In the genomic region with DNA sequence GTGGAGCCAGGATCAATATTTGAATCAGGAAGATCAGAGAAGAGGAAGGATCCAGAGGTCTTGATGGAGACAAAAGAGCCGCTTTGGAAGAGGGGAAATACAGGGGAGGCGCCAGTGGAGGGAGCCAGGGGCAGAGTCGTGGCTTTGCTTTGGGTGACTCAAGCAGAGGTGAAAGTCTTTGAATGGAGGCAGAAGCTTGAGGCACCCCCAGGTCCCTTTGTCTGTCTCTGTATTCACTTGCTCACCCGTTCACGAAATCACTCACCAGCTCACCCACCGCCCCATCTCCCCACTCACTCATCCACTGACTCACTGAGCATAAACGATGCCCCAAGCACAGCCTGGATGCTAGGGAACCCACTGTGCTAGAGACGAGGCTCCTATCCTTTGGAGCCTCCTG, we compare ENCODE assay signal across 10 cellular contexts.
DNase-seq lines count a peak whose midpoint lies in the region; ATAC-seq and TF ChIP-seq lines count a peak whose summit lies in the region.
"Had no signal": no experiment of that assay in that cellular context is flagged by ENCODE, and none has a peak within 500 bp of the region (broad histone marks: within the 10 kb centered on the region; RNA-seq: fewer than 3 reads in every experiment).

No MANE protein-coding gene starts in this region.

- H3K9me2 ChIP-seq in Loucy (replicated peaks; ENCODE audit: low read depth, low read length) (no peaks in the 10 kb centered on the region), MM.1S (replicated peaks; ENCODE audit: insufficient read depth, low read length) (no peaks in the 10 kb centered on the region)

- no peaks in the 10 kb centered on the region for H3K79me2 ChIP-seq in Loucy (ENCODE audit: insufficient read depth, low read length)
- H3K79me2 ChIP-seq in MM.1S (ENCODE audit: low read length), result no peaks in the 10 kb centered on the region

- DNase-seq in Panc1 (ENCODE audit: low read depth, low spot score) (no peak), MM.1S (no peak), SKM-1 treated with dmso at 0.1 percent for 144 hours (lab: John Stamatoyannopoulos, UW; ENCODE audit: unreplicated experiment) (no peak), islet precursor cell (no peak)
- DNase-seq in activated naive CD4-positive, alpha-beta T cell treated with anti-CD3 and anti-CD28 coated beads, Interleukin-2, amount 50 U/mL, for 16 hours, result peak; percentile 56
- peak; percentile 67 to 70 for DNase-seq in stimulated activated CD4-positive, alpha-beta T cell treated with anti-CD3 and anti-CD28 coated beads, Interleukin-2, amount 100 ng/mL, for 24 hours
- DNase-seq: cortex of kidney had no signal

- H3K4me3 ChIP-seq in Loucy (ENCODE audit: low read length, poor library complexity, severe bottlenecking) (no peak overlapping the region), Panc1 (ENCODE audit: low read depth in 2 of 2, low read length in 2 of 2) (no peak overlapping the region), MM.1S (ENCODE audit: low read length) (no peak overlapping the region)
- H3K4me3 ChIP-seq: thoracic aorta had no signal

- BruUV-seq in Panc1 (replicated peaks; lab: Mats Ljungman, UMichigan), result no TSS peak

- H3K36me3 ChIP-seq in Loucy (ENCODE audit: insufficient read depth, low read length), result no peaks in the 10 kb centered on the region
- H3K36me3 ChIP-seq in Panc1 (ENCODE audit: control insufficient read depth, insufficient read depth, low read length), result no peaks in the 10 kb centered on the region
- H3K36me3 ChIP-seq in MM.1S (replicated peaks; ENCODE audit: insufficient read depth, low read length), result no peaks in the 10 kb centered on the region
- H3K36me3 ChIP-seq: thoracic aorta had no signal

- H4K20me1 ChIP-seq in Loucy (ENCODE audit: insufficient read depth, low read length, poor library complexity, severe bottlenecking) (no peaks in the 10 kb centered on the region), MM.1S (ENCODE audit: insufficient read depth, low read length) (no peaks in the 10 kb centered on the region)

- TF ChIP-seq CTCF in Loucy (conservative IDR thresholded peaks at IDR 0.05; ENCODE audit: low read length) (peak; percentile 25; the same call in 1 of the 2 replicates), Panc1 (IDR thresholded peaks at IDR 0.05) (no peak), MM.1S (IDR thresholded peaks at IDR 0.05; ENCODE audit: low read length) (no peak)

- H3K27ac ChIP-seq in Panc1 (ENCODE audit: low read length), result no peak overlapping the region
- H3K27ac ChIP-seq in MM.1S (ENCODE audit: low read length), result no peak overlapping the region
- H3K27ac ChIP-seq: RWPE1, thoracic aorta had no signal

- peak; percentile 19; the same call in 1 of the 2 replicates for ATAC-seq in Panc1

- POLR2A ChIA-PET in Panc1 (lab: Charles Lee), result no interaction called here

- H3K4me1 ChIP-seq in Loucy (ENCODE audit: insufficient read depth, low read length, poor library complexity, severe bottlenecking) (peaks cover 8% of the 10 kb centered on the region), Panc1 (ENCODE audit: control insufficient read depth, insufficient read depth, low read length) (0 out of 2 replicates have a peak, but pooled peaks cover 2% of the 10 kb centered on the region), MM.1S (ENCODE audit: low read length) (peaks cover 46% of the 10 kb centered on the region)

- H3F3A ChIP-seq in Loucy (ENCODE audit: low read depth), result no peaks in the 10 kb centered on the region
- H3F3A ChIP-seq in MM.1S (ENCODE audit: insufficient read depth, low read length), result peaks cover 28% of the 10 kb centered on the region

- H3K4me2 ChIP-seq in Loucy (ENCODE audit: low read depth, low read length, poor library complexity, severe bottlenecking), result no peak overlapping the region
- H3K4me2 ChIP-seq in MM.1S (ENCODE audit: low read depth, low read length), result no peak overlapping the region

- H3K27me3 ChIP-seq in Loucy (ENCODE audit: insufficient read depth, low read length, poor library complexity, severe bottlenecking), result no peaks in the 10 kb centered on the region
- H3K27me3 ChIP-seq in Panc1 (ENCODE audit: control insufficient read depth, insufficient read depth, low read length), result peaks cover 4% of the 10 kb centered on the region; the same call in 1 of the 2 replicates
- no peaks in the 10 kb centered on the region for H3K27me3 ChIP-seq in MM.1S (replicated peaks; ENCODE audit: insufficient read depth, low read length)

- in situ Hi-C loops in Panc1 (cut with HindIII; ENCODE audit: low pct_unique_long_range_greater_than_20kb, low sequenced_read_pairs), result no loop called here

- H2AFZ ChIP-seq in Loucy (ENCODE audit: low read length), result no peak overlapping the region
- no peak overlapping the region for H2AFZ ChIP-seq in MM.1S (ENCODE audit: low read length)

- H3K9ac ChIP-seq in Loucy (ENCODE audit: low read depth, low read length, poor library complexity, severe bottlenecking) (no peak overlapping the region), MM.1S (ENCODE audit: low read length) (no peak overlapping the region)

- intact Hi-C loops in Panc1 (cut with micrococcal nuclease; ENCODE audit: unreplicated experiment), result no loop called here

- CTCF ChIA-PET in Panc1 (lab: Charles Lee), result no interaction called here

- H3K9me3 ChIP-seq in Loucy (ENCODE audit: insufficient read depth, low read depth, low read length) (no peaks in the 10 kb centered on the region), Panc1 (ENCODE audit: control insufficient read depth, insufficient read depth, low read depth, low read length) (no peaks in the 10 kb centered on the region), MM.1S (replicated peaks; ENCODE audit: insufficient read depth, low read length) (no peaks in the 10 kb centered on the region)
- H3K9me3 ChIP-seq: thoracic aorta had no signal

Comparison
In these comparisons a context has a peak if more than half of its experiments do, and no peak if none do; other contexts are left out.
1. DNase-seq: peak in activated naive CD4-positive, alpha-beta T cell treated with anti-CD3 and anti-CD28 coated beads, Interleukin-2, amount 50 U/mL, for 16 hours (single experiment) and stimulated activated CD4-positive, alpha-beta T cell treated with anti-CD3 and anti-CD28 coated beads, Interleukin-2, amount 100 ng/mL, for 24 hours (2 of 2); none in Panc1 (single experiment), MM.1S (single experiment), SKM-1 treated with dmso at 0.1 percent for 144 hours (single experiment) and islet precursor cell (single experiment).